Comparison of ENCODE assay signal across 1 cellular context in genomic region chrX:15854712-15855561, GRCh38.
A peak's percentile ranks its signal among the peaks of the same experiment; 100 is the strongest.
TF ChIP-seq lines count a peak whose summit lies in the region.

TSS of gene AP1S2 (minus strand) at chrX:15854813. CDS start at chrX:15852524, 2,289 bp downstream.

TF ChIP-seq in HepG2, 621 proteins besides CTCF, POLR2A, EP300 and RAD21 (continued from another document and continues in another):
- TF ChIP-seq ZNF318 (CRISPR knock-in tag; IDR thresholded peaks at IDR 0.05) (no peak), IKZF1 (IDR thresholded peaks at IDR 0.05) (no peak), CAMTA2 (CRISPR knock-in tag; IDR thresholded peaks at IDR 0.05; ENCODE audit: borderline replicate concordance) (no peak), ETV5 (CRISPR knock-in tag; IDR thresholded peaks at IDR 0.05; ENCODE audit: borderline replicate concordance) (peak; percentile 75; the same call in 1 of the 2 replicates), ZNF879 (CRISPR knock-in tag; IDR thresholded peaks at IDR 0.05) (no peak), ZNF574 (CRISPR knock-in tag; IDR thresholded peaks at IDR 0.05) (peak; percentile 42; the same call in 1 of the 2 replicates), ZNF441 (CRISPR knock-in tag; IDR thresholded peaks at IDR 0.05; ENCODE audit: borderline replicate concordance) (no peak), MYPOP (CRISPR knock-in tag; IDR thresholded peaks at IDR 0.05) (no peak), ZNF333 (CRISPR knock-in tag; IDR thresholded peaks at IDR 0.05; ENCODE audit: borderline replicate concordance) (no peak), PBX2 (CRISPR knock-in tag; IDR thresholded peaks at IDR 0.05) (no peak), ZSCAN21 (CRISPR knock-in tag; IDR thresholded peaks at IDR 0.05; ENCODE audit: borderline replicate concordance) (no peak), DPF2 (CRISPR knock-in tag; IDR thresholded peaks at IDR 0.05; ENCODE audit: borderline replicate concordance, low read depth) (no peak), ZNF792 (CRISPR knock-in tag; IDR thresholded peaks at IDR 0.05) (no peak), ZNF329 (CRISPR knock-in tag; IDR thresholded peaks at IDR 0.05; ENCODE audit: low read depth) (0 out of 2 replicates have a peak, but pooled peaks have one; percentile 20), ZBTB4 (CRISPR knock-in tag; IDR thresholded peaks at IDR 0.05; ENCODE audit: borderline replicate concordance) (no peak), ZBTB14 (CRISPR knock-in tag; IDR thresholded peaks at IDR 0.05) (peak; percentile 88), AKAP8 (CRISPR knock-in tag; IDR thresholded peaks at IDR 0.05) (no peak), SMARCC2 (IDR thresholded peaks at IDR 0.05) (no peak), NFYC (CRISPR knock-in tag; IDR thresholded peaks at IDR 0.05) (peak; percentile 68), NFKB2 (CRISPR knock-in tag; IDR thresholded peaks at IDR 0.05; ENCODE audit: borderline replicate concordance) (no peak), ZNF484 (CRISPR knock-in tag; IDR thresholded peaks at IDR 0.05; ENCODE audit: borderline replicate concordance, low read depth) (no peak), ZNF225 (CRISPR knock-in tag; IDR thresholded peaks at IDR 0.05) (no peak), ZSCAN30 (CRISPR knock-in tag; IDR thresholded peaks at IDR 0.05) (no peak), ZNF563 (CRISPR knock-in tag; IDR thresholded peaks at IDR 0.05) (no peak), YEATS2 (CRISPR knock-in tag; IDR thresholded peaks at IDR 0.05; ENCODE audit: borderline replicate concordance) (no peak), NFYB (CRISPR knock-in tag; IDR thresholded peaks at IDR 0.05) (peak; percentile 75), E2F1 (CRISPR knock-in tag; IDR thresholded peaks at IDR 0.05) (peak; percentile 82), SNAPC4 (CRISPR knock-in tag; IDR thresholded peaks at IDR 0.05) (no peak), ATF5 (CRISPR knock-in tag; IDR thresholded peaks at IDR 0.05; ENCODE audit: low read depth) (no peak), NR2C2 (CRISPR knock-in tag; IDR thresholded peaks at IDR 0.05; ENCODE audit: borderline replicate concordance) (peak; percentile 46; the same call in 1 of the 2 replicates)
